In the genomic region with DNA sequence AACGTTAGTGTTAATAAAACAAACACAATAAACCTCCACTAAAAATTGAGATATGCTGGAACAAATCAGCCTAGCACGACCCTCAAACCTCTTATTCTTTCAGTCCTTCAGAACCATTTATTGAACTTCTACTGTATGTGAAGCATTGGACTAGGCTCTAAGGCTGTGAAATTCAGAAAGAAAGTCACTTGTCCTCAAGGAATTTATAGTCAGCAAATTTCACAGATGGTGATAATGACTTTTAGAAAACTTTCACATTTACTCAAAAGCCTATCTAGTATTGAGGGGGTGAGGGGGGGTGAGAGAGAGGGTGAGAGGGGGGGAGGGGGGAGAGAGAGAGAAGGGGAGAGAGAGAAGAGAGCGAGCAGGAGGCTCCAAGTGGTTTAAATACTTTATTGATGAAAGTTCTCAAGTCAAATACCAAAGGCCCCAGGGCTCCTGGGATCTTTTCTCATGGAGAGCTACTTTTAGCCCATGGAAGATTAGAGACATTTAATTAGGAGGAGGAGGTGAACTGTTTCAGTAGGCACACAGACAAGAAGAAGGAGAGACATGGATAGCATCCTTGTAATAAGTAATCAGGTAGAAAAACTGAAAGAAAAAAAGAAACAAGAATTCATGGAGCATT, we compare ENCODE assay signal across 16 cellular contexts.
DNase-seq lines count a peak whose midpoint lies in the region; TF ChIP-seq lines count a peak whose summit lies in the region.
"Had no signal": no experiment of that assay in that cellular context is flagged by ENCODE, and none has a peak within 500 bp of the region (broad histone marks: within the 10 kb centered on the region; RNA-seq: fewer than 3 reads in every experiment).

No MANE protein-coding gene starts in this region.

- in situ Hi-C loops in GM23248 (cut with MboI): loop anchor here (10.0 to 25.0 kb wide), 3 partner anchors 132 to 819 kb away; partner anchors contain the start of gene PRKACB

- CTCF ChIA-PET in SK-N-SH (lab: Yijun Ruan, JAX): interaction anchor here (0.6 to 9.1 kb wide), 9 partner anchors 17 to 860 kb away, joined by 3 to 77 read pairs (median 4); no protein-coding TSS in a partner anchor

- H3K9ac ChIP-seq in GM23248: no peak overlapping the region
- no peak overlapping the region for H3K9ac ChIP-seq in HUES48 (ENCODE audit: low read depth, low read length)
- no peak overlapping the region for H3K9ac ChIP-seq in SK-N-SH

- no peaks in the 10 kb centered on the region for H4K20me1 ChIP-seq in GM23248 (ENCODE audit: insufficient read depth)
- no peaks in the 10 kb centered on the region for H4K20me1 ChIP-seq in SK-N-SH (ENCODE audit: insufficient read depth)

- no peaks in the 10 kb centered on the region for H3K9me2 ChIP-seq in GM23248 (ENCODE audit: insufficient read depth)
- H3K9me2 ChIP-seq in SK-N-SH: no peaks in the 10 kb centered on the region

- H3K36me3 Mint-ChIP-seq in glutamatergic neuron (ENCODE audit: unreplicated experiment): no peaks in the 10 kb centered on the region
- H3K36me3 Mint-ChIP-seq: CD4-positive, CD25-positive, alpha-beta regulatory T cell had no signal

- DNase-seq in GM23248: peak; percentile 37
- no peak for DNase-seq in glutamatergic neuron
- DNase-seq in SK-N-SH: no peak
- DNase-seq in COLO668 (lab: John Stamatoyannopoulos, UW; ENCODE audit: unreplicated experiment): no peak
- DNase-seq in retina: no peak
- DNase-seq: ACHN; CD4-positive, CD25-positive, alpha-beta regulatory T cell; NCI-H187 treated with DMSO at 0.1 percent for 48 hours; NCI-H2171; NCI-H446; NCI-H69 had no signal

- no peak overlapping the region for H3K27ac Mint-ChIP-seq in glutamatergic neuron (ENCODE audit: unreplicated experiment)
- H3K27ac Mint-ChIP-seq: CD4-positive, CD25-positive, alpha-beta regulatory T cell; T-helper 2 cell treated with Interferon-gamma antibody and Interleukin-4, amounts not matched to agents 5 μg/mL and 100 μg/mL, for 36 hours had no signal

- TF ChIP-seq CTCF in glutamatergic neuron (IDR thresholded peaks at IDR 0.05; ENCODE audit: partially characterized antibody, unreplicated experiment) (no peak), SK-N-SH (IDR thresholded peaks at IDR 0.05) (no peak)

- H3K9me3 ChIP-seq in GM23248 (ENCODE audit: low read depth): no peaks in the 10 kb centered on the region
- H3K9me3 ChIP-seq in HUES48 (ENCODE audit: control insufficient read depth, insufficient read depth, low read length): no peaks in the 10 kb centered on the region
- H3K9me3 ChIP-seq in SK-N-SH: no peaks in the 10 kb centered on the region
- H3K9me3 ChIP-seq: SJSA1 had no signal

- TF ChIP-seq RAD21 in SK-N-SH (IDR thresholded peaks at IDR 0.05; ENCODE audit: low read length): no peak

- H3K36me3 ChIP-seq in ACC112 (ENCODE audit: insufficient read depth, low read length) (no peaks in the 10 kb centered on the region), GM23248 (ENCODE audit: low read depth) (no peaks in the 10 kb centered on the region), HUES48 (ENCODE audit: control insufficient read depth, insufficient read depth, low read length) (no peaks in the 10 kb centered on the region), SK-N-SH (replicated peaks in 1 of 2; ENCODE audit: control insufficient read depth in 1 of 2, insufficient read depth in 2 of 2, low read length in 1 of 2) (no peaks in the 10 kb centered on the region)
- H3K36me3 ChIP-seq: SJSA1 had no signal

- H3K27me3 Mint-ChIP-seq in glutamatergic neuron (ENCODE audit: unreplicated experiment): peaks cover 6% of the 10 kb centered on the region

- no peak overlapping the region for H3K4me2 ChIP-seq in GM23248 (ENCODE audit: unreplicated experiment)
- H3K4me2 ChIP-seq in SK-N-SH: no peak overlapping the region

- H3K9me3 Mint-ChIP-seq in glutamatergic neuron (ENCODE audit: unreplicated experiment): peaks cover 9% of the 10 kb centered on the region
- H3K9me3 Mint-ChIP-seq: CD4-positive, CD25-positive, alpha-beta regulatory T cell; T-helper 2 cell treated with Interferon-gamma antibody and Interleukin-4, amounts not matched to agents 5 μg/mL and 100 μg/mL, for 36 hours had no signal

- H3K27me3 ChIP-seq in ACC112 (ENCODE audit: insufficient read depth, low read length): no peaks in the 10 kb centered on the region
- no peaks in the 10 kb centered on the region for H3K27me3 ChIP-seq in GM23248 (replicated peaks; ENCODE audit: insufficient read depth)
- no peaks in the 10 kb centered on the region for H3K27me3 ChIP-seq in HUES48 (ENCODE audit: control insufficient read depth, insufficient read depth, low read length)
- H3K27me3 ChIP-seq in SK-N-SH (ENCODE audit: insufficient read depth): no peaks in the 10 kb centered on the region
- H3K27me3 ChIP-seq: SJSA1 had no signal

- H3K27ac ChIP-seq in ACC112 (ENCODE audit: low read depth, low read length): no peak overlapping the region
- H3K27ac ChIP-seq in GM23248: no peak overlapping the region
- H3K27ac ChIP-seq in HUES48 (ENCODE audit: low read depth, low read length): no peak overlapping the region
- H3K27ac ChIP-seq in SK-N-SH (ENCODE audit: low read depth in 2 of 2, low read length in 1 of 2): no peak overlapping the region
- H3K27ac ChIP-seq: RWPE1, SJSA1 had no signal

- WGBS in GM23248 (ENCODE audit: low coverage in 1 of 2, low lambda C conversion rate in 2 of 2, missing lambda C conversion rate in 2 of 2), 2 experiments: 54 to 55% methylated on average over 2 to 3 of the region's 3 CpGs
- WGBS in SK-N-SH (ENCODE audit: low lambda C conversion rate): 85% methylated on average over 3 of the region's 3 CpGs

- H2AFZ ChIP-seq in ACC112 (ENCODE audit: low read length, unreplicated experiment) (peak overlapping the region; percentile 3), GM23248 (no peak overlapping the region), SK-N-SH (ENCODE audit: low read depth) (no peak overlapping the region)

- no peak for TF ChIP-seq EP300 in SK-N-SH (IDR thresholded peaks at IDR 0.05; ENCODE audit: borderline replicate concordance in 1 of 2, low read depth in 1 of 2, low read length in 1 of 2)

- H3K79me2 ChIP-seq in ACC112 (ENCODE audit: control insufficient read depth, insufficient read depth, low read length, unreplicated experiment) (no peaks in the 10 kb centered on the region), GM23248 (ENCODE audit: insufficient read depth) (no peaks in the 10 kb centered on the region), SK-N-SH (ENCODE audit: insufficient read depth) (no peaks in the 10 kb centered on the region)

- H3K4me3 ChIP-seq in ACC112 (ENCODE audit: low read depth, low read length) (no peak overlapping the region), GM23248 (no peak overlapping the region), HUES48 (ENCODE audit: low read depth, low read length) (0 out of 2 replicates have a peak overlapping the region, but pooled peaks have one; percentile 1), SK-N-SH (ENCODE audit: low read depth in 2 of 2, low read length in 1 of 2) (no peak overlapping the region)
- H3K4me3 ChIP-seq: SJSA1 had no signal

- H3K4me1 ChIP-seq in ACC112 (ENCODE audit: control insufficient read depth, insufficient read depth, low read length, unreplicated experiment) (peaks cover 5% of the 10 kb centered on the region), GM23248 (ENCODE audit: insufficient read depth) (peaks cover 8% of the 10 kb centered on the region), HUES48 (ENCODE audit: control insufficient read depth, insufficient read depth, low read length) (peaks cover 18% of the 10 kb centered on the region), SK-N-SH (ENCODE audit: control insufficient read depth in 1 of 2, insufficient read depth in 2 of 2, low read depth in 1 of 2, low read length in 1 of 2) (peaks cover 0 to 3% of the 10 kb centered on the region in 2 experiments; a peak in 1 of 4 replicates)

- H3K4me1 Mint-ChIP-seq in glutamatergic neuron (ENCODE audit: low read depth, unreplicated experiment): peaks cover 37% of the 10 kb centered on the region

- POLR2A ChIA-PET in SK-N-SH (lab: Yijun Ruan, JAX): no interaction called here

- H3F3A ChIP-seq in GM23248 (ENCODE audit: insufficient read depth) (no peaks in the 10 kb centered on the region), SK-N-SH (replicated peaks; ENCODE audit: insufficient read depth) (no peaks in the 10 kb centered on the region)

- peak overlapping the region; percentile 8 for H3K4me3 Mint-ChIP-seq in glutamatergic neuron (ENCODE audit: unreplicated experiment)
- H3K4me3 Mint-ChIP-seq: CD4-positive, CD25-positive, alpha-beta regulatory T cell; T-helper 2 cell treated with Interferon-gamma antibody and Interleukin-4, amounts not matched to agents 5 μg/mL and 100 μg/mL, for 36 hours had no signal

TF ChIP-seq in SK-N-SH, 30 proteins besides CTCF, POLR2A, EP300 and RAD21 (continues in another document):
- TF ChIP-seq ELF1 (IDR thresholded peaks at IDR 0.05) (no peak), FOXM1 (IDR thresholded peaks at IDR 0.05; ENCODE audit: low read depth) (no peak), JUND (IDR thresholded peaks at IDR 0.05) (no peak), MAX (IDR thresholded peaks at IDR 0.05; ENCODE audit: low read depth) (no peak), YY1 (IDR thresholded peaks at IDR 0.05; ENCODE audit: low read depth) (no peak), GABPA (IDR thresholded peaks at IDR 0.05; ENCODE audit: low read depth) (no peak)
- TF ChIP-seq, protein P1, sequence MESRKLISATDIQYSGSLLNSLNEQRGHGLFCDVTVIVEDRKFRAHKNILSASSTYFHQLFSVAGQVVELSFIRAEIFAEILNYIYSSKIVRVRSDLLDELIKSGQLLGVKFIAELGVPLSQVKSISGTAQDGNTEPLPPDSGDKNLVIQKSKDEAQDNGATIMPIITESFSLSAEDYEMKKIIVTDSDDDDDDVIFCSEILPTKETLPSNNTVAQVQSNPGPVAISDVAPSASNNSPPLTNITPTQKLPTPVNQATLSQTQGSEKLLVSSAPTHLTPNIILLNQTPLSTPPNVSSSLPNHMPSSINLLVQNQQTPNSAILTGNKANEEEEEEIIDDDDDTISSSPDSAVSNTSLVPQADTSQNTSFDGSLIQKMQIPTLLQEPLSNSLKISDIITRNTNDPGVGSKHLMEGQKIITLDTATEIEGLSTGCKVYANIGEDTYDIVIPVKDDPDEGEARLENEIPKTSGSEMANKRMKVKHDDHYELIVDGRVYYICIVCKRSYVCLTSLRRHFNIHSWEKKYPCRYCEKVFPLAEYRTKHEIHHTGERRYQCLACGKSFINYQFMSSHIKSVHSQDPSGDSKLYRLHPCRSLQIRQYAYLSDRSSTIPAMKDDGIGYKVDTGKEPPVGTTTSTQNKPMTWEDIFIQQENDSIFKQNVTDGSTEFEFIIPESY (IDR thresholded peaks at IDR 0.05; ENCODE audit: borderline replicate concordance, low read depth): no peak
